In the genomic region with DNA sequence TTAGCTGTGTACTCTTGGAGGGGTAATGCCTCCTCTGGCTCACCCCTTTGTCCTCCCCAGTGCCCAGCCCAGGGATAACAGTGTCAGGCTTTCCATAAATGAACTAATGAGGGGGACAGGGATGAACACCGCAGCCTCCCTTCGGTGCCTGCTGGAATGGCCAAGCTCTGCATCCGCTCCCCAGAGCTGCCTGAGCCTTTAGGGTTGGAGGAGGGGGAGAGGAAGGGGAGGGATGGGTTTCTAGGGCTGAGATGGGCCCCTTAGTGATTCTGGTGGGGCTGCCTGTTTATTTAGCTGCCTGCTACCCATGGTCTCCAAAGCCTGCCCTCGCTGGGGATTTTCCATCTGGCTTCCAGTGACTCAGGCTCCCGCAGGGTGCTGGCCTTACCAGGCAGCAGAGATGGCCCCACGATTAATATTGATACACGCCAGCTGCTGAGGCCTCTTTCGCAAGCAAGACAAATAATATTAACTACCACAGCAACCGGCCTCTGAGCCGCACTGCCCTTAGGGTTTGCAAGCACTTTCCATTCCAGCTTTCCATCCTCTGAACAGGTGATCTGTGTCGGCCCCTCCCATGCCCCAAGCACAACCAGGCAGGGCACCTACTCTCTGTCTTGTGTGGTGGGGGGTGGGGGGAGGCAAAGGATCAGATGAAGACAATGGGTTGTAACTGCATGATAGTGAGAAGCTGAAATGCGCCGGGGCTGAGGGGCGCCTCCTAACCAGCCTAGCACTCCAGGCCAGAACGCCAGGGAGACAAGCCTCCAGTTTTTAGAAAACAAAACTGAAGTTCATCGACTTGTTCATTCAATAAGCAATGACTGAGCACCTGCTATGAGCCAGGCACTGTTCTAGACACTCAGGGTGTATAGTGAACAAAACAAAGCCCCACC, we compare ENCODE assay signal across 1 cellular context.
TF ChIP-seq lines count a peak whose summit lies in the region.

No MANE protein-coding gene starts in this region.

TF ChIP-seq in HepG2, 621 proteins besides CTCF, POLR2A, EP300 and RAD21 (continued from another document and continues in another):
- TF ChIP-seq, protein P1, sequence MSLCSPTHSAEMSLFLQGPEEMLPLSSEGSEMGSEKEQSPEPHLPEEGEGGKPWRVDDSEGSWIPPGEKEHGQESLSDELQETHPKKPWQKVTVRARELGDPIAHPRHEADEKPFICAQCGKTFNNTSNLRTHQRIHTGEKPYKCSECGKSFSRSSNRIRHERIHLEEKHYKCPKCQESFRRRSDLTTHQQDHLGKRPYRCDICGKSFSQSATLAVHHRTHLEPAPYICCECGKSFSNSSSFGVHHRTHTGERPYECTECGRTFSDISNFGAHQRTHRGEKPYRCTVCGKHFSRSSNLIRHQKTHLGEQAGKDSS (CRISPR knock-in tag; IDR thresholded peaks at IDR 0.05; ENCODE audit: borderline replicate concordance, low read depth): no peak
- TF ChIP-seq, protein P2, sequence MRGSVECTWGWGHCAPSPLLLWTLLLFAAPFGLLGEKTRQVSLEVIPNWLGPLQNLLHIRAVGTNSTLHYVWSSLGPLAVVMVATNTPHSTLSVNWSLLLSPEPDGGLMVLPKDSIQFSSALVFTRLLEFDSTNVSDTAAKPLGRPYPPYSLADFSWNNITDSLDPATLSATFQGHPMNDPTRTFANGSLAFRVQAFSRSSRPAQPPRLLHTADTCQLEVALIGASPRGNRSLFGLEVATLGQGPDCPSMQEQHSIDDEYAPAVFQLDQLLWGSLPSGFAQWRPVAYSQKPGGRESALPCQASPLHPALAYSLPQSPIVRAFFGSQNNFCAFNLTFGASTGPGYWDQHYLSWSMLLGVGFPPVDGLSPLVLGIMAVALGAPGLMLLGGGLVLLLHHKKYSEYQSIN (CRISPR knock-in tag; IDR thresholded peaks at IDR 0.05; ENCODE audit: borderline replicate concordance): no peak
- no peak for TF ChIP-seq YEATS4 (CRISPR knock-in tag; IDR thresholded peaks at IDR 0.05; ENCODE audit: borderline replicate concordance)
- TF ChIP-seq U2AF1 (optimal IDR thresholded peaks at IDR 0.05; ENCODE audit: low read depth, low read length): no peak
- TF ChIP-seq, protein P3, sequence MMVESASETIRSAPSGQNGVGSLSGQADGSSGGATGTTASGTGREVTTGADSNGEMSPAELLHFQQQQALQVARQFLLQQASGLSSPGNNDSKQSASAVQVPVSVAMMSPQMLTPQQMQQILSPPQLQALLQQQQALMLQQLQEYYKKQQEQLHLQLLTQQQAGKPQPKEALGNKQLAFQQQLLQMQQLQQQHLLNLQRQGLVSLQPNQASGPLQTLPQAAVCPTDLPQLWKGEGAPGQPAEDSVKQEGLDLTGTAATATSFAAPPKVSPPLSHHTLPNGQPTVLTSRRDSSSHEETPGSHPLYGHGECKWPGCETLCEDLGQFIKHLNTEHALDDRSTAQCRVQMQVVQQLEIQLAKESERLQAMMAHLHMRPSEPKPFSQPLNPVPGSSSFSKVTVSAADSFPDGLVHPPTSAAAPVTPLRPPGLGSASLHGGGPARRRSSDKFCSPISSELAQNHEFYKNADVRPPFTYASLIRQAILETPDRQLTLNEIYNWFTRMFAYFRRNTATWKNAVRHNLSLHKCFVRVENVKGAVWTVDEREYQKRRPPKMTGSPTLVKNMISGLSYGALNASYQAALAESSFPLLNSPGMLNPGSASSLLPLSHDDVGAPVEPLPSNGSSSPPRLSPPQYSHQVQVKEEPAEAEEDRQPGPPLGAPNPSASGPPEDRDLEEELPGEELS (CRISPR knock-in tag; IDR thresholded peaks at IDR 0.05): peak; percentile 50; the same call in 1 of the 2 replicates
- TF ChIP-seq ZNF564 (CRISPR knock-in tag; IDR thresholded peaks at IDR 0.05): no peak
- TF ChIP-seq SSRP1 (CRISPR knock-in tag; IDR thresholded peaks at IDR 0.05): no peak
- no peak for TF ChIP-seq ZNF441 (CRISPR knock-in tag; IDR thresholded peaks at IDR 0.05; ENCODE audit: borderline replicate concordance)
- TF ChIP-seq ATM (IDR thresholded peaks at IDR 0.05; ENCODE audit: borderline replicate concordance): no peak
- TF ChIP-seq, protein P4, sequence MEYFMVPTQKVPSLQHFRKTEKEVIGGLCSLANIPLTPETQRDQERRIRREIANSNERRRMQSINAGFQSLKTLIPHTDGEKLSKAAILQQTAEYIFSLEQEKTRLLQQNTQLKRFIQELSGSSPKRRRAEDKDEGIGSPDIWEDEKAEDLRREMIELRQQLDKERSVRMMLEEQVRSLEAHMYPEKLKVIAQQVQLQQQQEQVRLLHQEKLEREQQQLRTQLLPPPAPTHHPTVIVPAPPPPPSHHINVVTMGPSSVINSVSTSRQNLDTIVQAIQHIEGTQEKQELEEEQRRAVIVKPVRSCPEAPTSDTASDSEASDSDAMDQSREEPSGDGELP (IDR thresholded peaks at IDR 0.05; ENCODE audit: borderline replicate concordance, low read depth): peak; percentile 88
- TF ChIP-seq, protein P5, sequence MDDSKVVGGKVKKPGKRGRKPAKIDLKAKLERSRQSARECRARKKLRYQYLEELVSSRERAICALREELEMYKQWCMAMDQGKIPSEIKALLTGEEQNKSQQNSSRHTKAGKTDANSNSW (CRISPR knock-in tag; IDR thresholded peaks at IDR 0.05; ENCODE audit: borderline replicate concordance): no peak
- TF ChIP-seq, protein P6, sequence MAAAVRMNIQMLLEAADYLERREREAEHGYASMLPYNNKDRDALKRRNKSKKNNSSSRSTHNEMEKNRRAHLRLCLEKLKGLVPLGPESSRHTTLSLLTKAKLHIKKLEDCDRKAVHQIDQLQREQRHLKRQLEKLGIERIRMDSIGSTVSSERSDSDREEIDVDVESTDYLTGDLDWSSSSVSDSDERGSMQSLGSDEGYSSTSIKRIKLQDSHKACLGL (CRISPR knock-in tag; IDR thresholded peaks at IDR 0.05): peak; percentile 37; the same call in 1 of the 2 replicates
- TF ChIP-seq ZNF10 (CRISPR knock-in tag; IDR thresholded peaks at IDR 0.05; ENCODE audit: borderline replicate concordance, low read depth): no peak
- TF ChIP-seq, protein P7, sequence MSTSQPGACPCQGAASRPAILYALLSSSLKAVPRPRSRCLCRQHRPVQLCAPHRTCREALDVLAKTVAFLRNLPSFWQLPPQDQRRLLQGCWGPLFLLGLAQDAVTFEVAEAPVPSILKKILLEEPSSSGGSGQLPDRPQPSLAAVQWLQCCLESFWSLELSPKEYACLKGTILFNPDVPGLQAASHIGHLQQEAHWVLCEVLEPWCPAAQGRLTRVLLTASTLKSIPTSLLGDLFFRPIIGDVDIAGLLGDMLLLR (CRISPR knock-in tag; IDR thresholded peaks at IDR 0.05): no peak
- no peak for TF ChIP-seq DR1 (CRISPR knock-in tag; IDR thresholded peaks at IDR 0.05)
- 0 out of 2 replicates have a peak, but pooled peaks have one; percentile 64 for TF ChIP-seq ZBTB7B (CRISPR knock-in tag; IDR thresholded peaks at IDR 0.05)
- TF ChIP-seq, protein P8, sequence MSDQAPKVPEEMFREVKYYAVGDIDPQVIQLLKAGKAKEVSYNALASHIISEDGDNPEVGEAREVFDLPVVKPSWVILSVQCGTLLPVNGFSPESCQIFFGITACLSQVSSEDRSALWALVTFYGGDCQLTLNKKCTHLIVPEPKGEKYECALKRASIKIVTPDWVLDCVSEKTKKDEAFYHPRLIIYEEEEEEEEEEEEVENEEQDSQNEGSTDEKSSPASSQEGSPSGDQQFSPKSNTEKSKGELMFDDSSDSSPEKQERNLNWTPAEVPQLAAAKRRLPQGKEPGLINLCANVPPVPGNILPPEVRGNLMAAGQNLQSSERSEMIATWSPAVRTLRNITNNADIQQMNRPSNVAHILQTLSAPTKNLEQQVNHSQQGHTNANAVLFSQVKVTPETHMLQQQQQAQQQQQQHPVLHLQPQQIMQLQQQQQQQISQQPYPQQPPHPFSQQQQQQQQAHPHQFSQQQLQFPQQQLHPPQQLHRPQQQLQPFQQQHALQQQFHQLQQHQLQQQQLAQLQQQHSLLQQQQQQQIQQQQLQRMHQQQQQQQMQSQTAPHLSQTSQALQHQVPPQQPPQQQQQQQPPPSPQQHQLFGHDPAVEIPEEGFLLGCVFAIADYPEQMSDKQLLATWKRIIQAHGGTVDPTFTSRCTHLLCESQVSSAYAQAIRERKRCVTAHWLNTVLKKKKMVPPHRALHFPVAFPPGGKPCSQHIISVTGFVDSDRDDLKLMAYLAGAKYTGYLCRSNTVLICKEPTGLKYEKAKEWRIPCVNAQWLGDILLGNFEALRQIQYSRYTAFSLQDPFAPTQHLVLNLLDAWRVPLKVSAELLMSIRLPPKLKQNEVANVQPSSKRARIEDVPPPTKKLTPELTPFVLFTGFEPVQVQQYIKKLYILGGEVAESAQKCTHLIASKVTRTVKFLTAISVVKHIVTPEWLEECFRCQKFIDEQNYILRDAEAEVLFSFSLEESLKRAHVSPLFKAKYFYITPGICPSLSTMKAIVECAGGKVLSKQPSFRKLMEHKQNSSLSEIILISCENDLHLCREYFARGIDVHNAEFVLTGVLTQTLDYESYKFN (CRISPR knock-in tag; conservative IDR thresholded peaks at IDR 0.05): peak; percentile 70
- TF ChIP-seq SOX5 (CRISPR knock-in tag; IDR thresholded peaks at IDR 0.05; ENCODE audit: borderline replicate concordance): no peak
- TF ChIP-seq, protein P9, sequence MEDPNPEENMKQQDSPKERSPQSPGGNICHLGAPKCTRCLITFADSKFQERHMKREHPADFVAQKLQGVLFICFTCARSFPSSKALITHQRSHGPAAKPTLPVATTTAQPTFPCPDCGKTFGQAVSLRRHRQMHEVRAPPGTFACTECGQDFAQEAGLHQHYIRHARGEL (CRISPR knock-in tag; IDR thresholded peaks at IDR 0.05): no peak
- TF ChIP-seq GTF2F1 (IDR thresholded peaks at IDR 0.05; ENCODE audit: low read length): no peak
- no peak for TF ChIP-seq ZNF101 (CRISPR knock-in tag; IDR thresholded peaks at IDR 0.05; ENCODE audit: borderline replicate concordance, low read depth)
- TF ChIP-seq KLF11 (CRISPR knock-in tag; IDR thresholded peaks at IDR 0.05): no peak
- TF ChIP-seq THYN1 (CRISPR knock-in tag; IDR thresholded peaks at IDR 0.05; ENCODE audit: borderline replicate concordance, low read depth): no peak
- no peak for TF ChIP-seq PHF5A (CRISPR knock-in tag; IDR thresholded peaks at IDR 0.05; ENCODE audit: low read depth, unreplicated experiment)
- no peak for TF ChIP-seq SIN3B (IDR thresholded peaks at IDR 0.05; ENCODE audit: low read length)
- no peak for TF ChIP-seq SMAD1 (CRISPR knock-in tag; IDR thresholded peaks at IDR 0.05; ENCODE audit: borderline replicate concordance, low read depth)
- peak; percentile 41; the same call in 1 of the 2 replicates for TF ChIP-seq ZNF556 (CRISPR knock-in tag; IDR thresholded peaks at IDR 0.05; ENCODE audit: borderline replicate concordance)
- no peak for TF ChIP-seq NFE2 (CRISPR knock-in tag; IDR thresholded peaks at IDR 0.05)
- TF ChIP-seq, protein P10, sequence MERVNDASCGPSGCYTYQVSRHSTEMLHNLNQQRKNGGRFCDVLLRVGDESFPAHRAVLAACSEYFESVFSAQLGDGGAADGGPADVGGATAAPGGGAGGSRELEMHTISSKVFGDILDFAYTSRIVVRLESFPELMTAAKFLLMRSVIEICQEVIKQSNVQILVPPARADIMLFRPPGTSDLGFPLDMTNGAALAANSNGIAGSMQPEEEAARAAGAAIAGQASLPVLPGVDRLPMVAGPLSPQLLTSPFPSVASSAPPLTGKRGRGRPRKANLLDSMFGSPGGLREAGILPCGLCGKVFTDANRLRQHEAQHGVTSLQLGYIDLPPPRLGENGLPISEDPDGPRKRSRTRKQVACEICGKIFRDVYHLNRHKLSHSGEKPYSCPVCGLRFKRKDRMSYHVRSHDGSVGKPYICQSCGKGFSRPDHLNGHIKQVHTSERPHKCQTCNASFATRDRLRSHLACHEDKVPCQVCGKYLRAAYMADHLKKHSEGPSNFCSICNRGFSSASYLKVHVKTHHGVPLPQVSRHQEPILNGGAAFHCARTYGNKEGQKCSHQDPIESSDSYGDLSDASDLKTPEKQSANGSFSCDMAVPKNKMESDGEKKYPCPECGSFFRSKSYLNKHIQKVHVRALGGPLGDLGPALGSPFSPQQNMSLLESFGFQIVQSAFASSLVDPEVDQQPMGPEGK (CRISPR knock-in tag; IDR thresholded peaks at IDR 0.05): peak; percentile 29; the same call in 1 of the 2 replicates
- 0 out of 2 replicates have a peak, but pooled peaks have one; percentile 13 for TF ChIP-seq SAP130 (CRISPR knock-in tag; IDR thresholded peaks at IDR 0.05; ENCODE audit: low read depth)
- TF ChIP-seq ZNF383 (CRISPR knock-in tag; IDR thresholded peaks at IDR 0.05; ENCODE audit: borderline replicate concordance): no peak
- TF ChIP-seq, protein P11, sequence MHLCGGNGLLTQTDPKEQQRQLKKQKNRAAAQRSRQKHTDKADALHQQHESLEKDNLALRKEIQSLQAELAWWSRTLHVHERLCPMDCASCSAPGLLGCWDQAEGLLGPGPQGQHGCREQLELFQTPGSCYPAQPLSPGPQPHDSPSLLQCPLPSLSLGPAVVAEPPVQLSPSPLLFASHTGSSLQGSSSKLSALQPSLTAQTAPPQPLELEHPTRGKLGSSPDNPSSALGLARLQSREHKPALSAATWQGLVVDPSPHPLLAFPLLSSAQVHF (CRISPR knock-in tag; IDR thresholded peaks at IDR 0.05): no peak
- TF ChIP-seq SRSF4 (IDR thresholded peaks at IDR 0.05; ENCODE audit: low read depth, low read length, poor library complexity, severe bottlenecking): no peak
- TF ChIP-seq, protein P12, sequence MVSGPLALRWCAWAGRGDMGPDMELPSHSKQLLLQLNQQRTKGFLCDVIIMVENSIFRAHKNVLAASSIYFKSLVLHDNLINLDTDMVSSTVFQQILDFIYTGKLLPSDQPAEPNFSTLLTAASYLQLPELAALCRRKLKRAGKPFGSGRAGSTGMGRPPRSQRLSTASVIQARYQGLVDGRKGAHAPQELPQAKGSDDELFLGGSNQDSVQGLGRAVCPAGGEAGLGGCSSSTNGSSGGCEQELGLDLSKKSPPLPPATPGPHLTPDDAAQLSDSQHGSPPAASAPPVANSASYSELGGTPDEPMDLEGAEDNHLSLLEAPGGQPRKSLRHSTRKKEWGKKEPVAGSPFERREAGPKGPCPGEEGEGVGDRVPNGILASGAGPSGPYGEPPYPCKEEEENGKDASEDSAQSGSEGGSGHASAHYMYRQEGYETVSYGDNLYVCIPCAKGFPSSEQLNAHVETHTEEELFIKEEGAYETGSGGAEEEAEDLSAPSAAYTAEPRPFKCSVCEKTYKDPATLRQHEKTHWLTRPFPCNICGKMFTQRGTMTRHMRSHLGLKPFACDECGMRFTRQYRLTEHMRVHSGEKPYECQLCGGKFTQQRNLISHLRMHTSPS (CRISPR knock-in tag; IDR thresholded peaks at IDR 0.05; ENCODE audit: low read depth): no peak
- TF ChIP-seq FOSL2 (CRISPR knock-in tag; IDR thresholded peaks at IDR 0.05): peak; percentile 66
- TF ChIP-seq ZNF3 (CRISPR knock-in tag; IDR thresholded peaks at IDR 0.05): no peak
- no peak for TF ChIP-seq TCF12 (IDR thresholded peaks at IDR 0.05)
- TF ChIP-seq TCF12 (CRISPR knock-in tag; IDR thresholded peaks at IDR 0.05): no peak
- TF ChIP-seq ZNF546 (CRISPR knock-in tag; conservative IDR thresholded peaks at IDR 0.05): no peak
- no peak for TF ChIP-seq SPEN (CRISPR knock-in tag; IDR thresholded peaks at IDR 0.05; ENCODE audit: low read depth)
- TF ChIP-seq ZNF83 (CRISPR knock-in tag; IDR thresholded peaks at IDR 0.05; ENCODE audit: borderline replicate concordance): no peak
- no peak for TF ChIP-seq ZBTB7A (CRISPR knock-in tag; IDR thresholded peaks at IDR 0.05)
- TF ChIP-seq, protein P13, sequence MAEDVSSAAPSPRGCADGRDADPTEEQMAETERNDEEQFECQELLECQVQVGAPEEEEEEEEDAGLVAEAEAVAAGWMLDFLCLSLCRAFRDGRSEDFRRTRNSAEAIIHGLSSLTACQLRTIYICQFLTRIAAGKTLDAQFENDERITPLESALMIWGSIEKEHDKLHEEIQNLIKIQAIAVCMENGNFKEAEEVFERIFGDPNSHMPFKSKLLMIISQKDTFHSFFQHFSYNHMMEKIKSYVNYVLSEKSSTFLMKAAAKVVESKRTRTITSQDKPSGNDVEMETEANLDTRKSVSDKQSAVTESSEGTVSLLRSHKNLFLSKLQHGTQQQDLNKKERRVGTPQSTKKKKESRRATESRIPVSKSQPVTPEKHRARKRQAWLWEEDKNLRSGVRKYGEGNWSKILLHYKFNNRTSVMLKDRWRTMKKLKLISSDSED (CRISPR knock-in tag; IDR thresholded peaks at IDR 0.05): no peak
- TF ChIP-seq ZFX (CRISPR knock-in tag; IDR thresholded peaks at IDR 0.05; ENCODE audit: low read depth): peak; percentile 44; the same call in 1 of the 2 replicates
- no peak for TF ChIP-seq ZNF878 (CRISPR knock-in tag; IDR thresholded peaks at IDR 0.05)
